Comparison of ENCODE assay signal across 20 cellular contexts in the genomic region with DNA sequence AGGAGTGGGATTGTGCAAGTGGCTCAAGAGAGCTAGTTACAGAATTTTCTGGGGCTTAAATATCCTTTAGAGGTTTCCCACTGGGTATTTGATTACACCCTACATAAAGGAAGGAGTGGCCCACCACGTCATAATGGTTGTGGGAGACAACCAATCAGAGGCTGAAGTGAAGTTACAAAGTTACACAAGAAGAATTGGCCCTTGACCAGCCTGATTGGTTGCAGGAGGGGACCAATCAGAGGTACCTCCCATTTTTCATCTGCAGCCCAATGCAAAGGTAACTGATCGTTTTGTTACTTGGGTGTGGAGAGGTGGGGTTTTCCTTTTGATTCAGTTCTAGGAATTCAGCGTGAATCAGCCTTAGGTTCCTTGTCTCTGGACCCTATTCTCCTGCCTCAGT.
"Had no signal": no experiment of that assay in that cellular context is flagged by ENCODE, and none has a peak within 500 bp of the region (broad histone marks: within the 10 kb centered on the region; RNA-seq: fewer than 3 reads in every experiment).

No MANE protein-coding gene starts in this region.

- H3K4me3 ChIP-seq: colonic mucosa, esophagus muscularis mucosa, gastroesophageal sphincter, heart left ventricle, hepatocyte, lung, prostate gland, right atrium auricular region, suprapubic skin, thyroid gland had no signal

- H3K27me3 ChIP-seq: colonic mucosa, esophagus muscularis mucosa, foreskin keratinocyte, gastroesophageal sphincter, heart left ventricle, hepatocyte, right atrium auricular region, suprapubic skin, thyroid gland had no signal

- H3K4me2 ChIP-seq: hepatocyte had no signal

- H3K4me1 ChIP-seq: colonic mucosa, foreskin keratinocyte, gastroesophageal sphincter, prostate gland, right atrium auricular region, suprapubic skin, thyroid gland had no signal

- H3K79me2 ChIP-seq: hepatocyte had no signal

- H3K36me3 ChIP-seq: colonic mucosa, esophagus muscularis mucosa, gastroesophageal sphincter, heart left ventricle, prostate gland, right atrium auricular region, suprapubic skin, thyroid gland had no signal

- H3K27ac ChIP-seq: colonic mucosa, esophagus muscularis mucosa, foreskin keratinocyte, gastroesophageal sphincter, heart left ventricle, hepatocyte, prostate gland, right atrium auricular region, suprapubic skin, thyroid gland had no signal

- DNase-seq: colonic mucosa; effector CD8-positive, alpha-beta T cell; foreskin keratinocyte; heart left ventricle; kidney; midbrain; naive thymus-derived CD8-positive, alpha-beta T cell; nephron progenitor cell; nucleus accumbens; stimulated activated CD4-positive, alpha-beta T cell treated with anti-CD3 and anti-CD28 coated beads, Interleukin-2, amount 100 ng/mL, for 24 hours; stimulated activated CD4-positive, alpha-beta T cell treated with anti-CD3 and anti-CD28 coated beads, Interleukin-4, amount 100 ng/mL, for 24 hours; stimulated activated naive CD8-positive, alpha-beta T cell treated with anti-CD3 and anti-CD28 coated beads, Interleukin-15, Interleukin-2, amounts not matched to agents 100 U/mL and 50 U/mL, for 24 hours; thyroid gland had no signal

- H3K9me3 ChIP-seq: colonic mucosa, esophagus muscularis mucosa, gastroesophageal sphincter, heart left ventricle, prostate gland, right atrium auricular region, suprapubic skin, thyroid gland had no signal
